Comparison of ENCODE assay signal across 10 cellular contexts in genomic region chr19:43781630-43782310, GRCh38. TPM values are rescaled to one million over a fixed set of nuclear protein-coding genes. Genes with fewer than 3 reads are reported as not detected.
DNase-seq lines count a peak whose midpoint lies in the region; ATAC-seq and TF ChIP-seq lines count a peak whose summit lies in the region.
"Had no signal": no experiment of that assay in that cellular context is flagged by ENCODE, and none has a peak within 500 bp of the region (broad histone marks: within the 10 kb centered on the region; RNA-seq: fewer than 3 reads in every experiment).

No MANE protein-coding gene starts in this region.

- H3K36me3 ChIP-seq in heart right ventricle (no peaks in the 10 kb centered on the region), breast epithelium (no peaks in the 10 kb centered on the region), stomach (no peaks in the 10 kb centered on the region)

- TF ChIP-seq POLR2A in breast epithelium (IDR thresholded peaks at IDR 0.05): no peak
- no peak for TF ChIP-seq POLR2A in stomach (IDR thresholded peaks at IDR 0.05)

- POLR2A ChIA-PET in T-cell (lab: Charles Lee): no interaction called here

- no peak overlapping the region for H3K27ac ChIP-seq in heart right ventricle
- peak overlapping the region; percentile 84 to 90 for H3K27ac ChIP-seq in breast epithelium
- H3K27ac ChIP-seq in stomach: peak overlapping the region in 3 of 5 donors; percentile 74 to 90 (median 80)
- H3K27ac ChIP-seq: psoas muscle had no signal

- peaks cover 75 to 79% (median 76%) of the 10 kb centered on the region in 3 donors for H3K4me1 Mint-ChIP-seq in T-cell

- CTCF ChIA-PET in T-cell (lab: Charles Lee): no interaction called here

- H3K27ac Mint-ChIP-seq in T-cell: peak overlapping the region; percentile 86 to 95

- no peak for TF ChIP-seq CTCF in heart right ventricle (IDR thresholded peaks at IDR 0.05)
- no peak for TF ChIP-seq CTCF in breast epithelium (IDR thresholded peaks at IDR 0.05)
- TF ChIP-seq CTCF in stomach (IDR thresholded peaks at IDR 0.05): no peak

- H3K4me1 ChIP-seq in heart right ventricle: peaks cover 0 to 56% (median 4%) of the 10 kb centered on the region in 9 donors
- peaks cover 5 to 18% of the 10 kb centered on the region in 2 donors for H3K4me1 ChIP-seq in breast epithelium
- peaks cover 34 to 84% (median 39%) of the 10 kb centered on the region in 4 donors for H3K4me1 ChIP-seq in stomach
- H3K4me1 ChIP-seq: psoas muscle had no signal

- H3K9me3 ChIP-seq in heart right ventricle (no peaks in the 10 kb centered on the region), breast epithelium (no peaks in the 10 kb centered on the region), stomach (no peaks in the 10 kb centered on the region)
- H3K9me3 ChIP-seq: psoas muscle had no signal

- ATAC-seq in heart right ventricle (no peak), T-cell (replicated peaks in 1 of 4) (no peak), HG02981 (IDR thresholded peaks at IDR 0.05; ENCODE audit: unreplicated experiment) (no peak), HG02852 (IDR thresholded peaks at IDR 0.05; ENCODE audit: unreplicated experiment) (no peak)
- ATAC-seq: psoas muscle had no signal

- H3K27me3 ChIP-seq in heart right ventricle (peaks cover 0 to 35% (median 18%) of the 10 kb centered on the region in 7 donors), breast epithelium (no peaks in the 10 kb centered on the region), stomach (peaks cover 0 to 54% (median 0%) of the 10 kb centered on the region in 3 donors)

- WGBS in heart right ventricle, 2 donors: 89 to 90% methylated on average over 14 of the region's 14 CpGs
- WGBS in stomach, 5 donors: 77 to 88% (median 83%) methylated on average over 14 of the region's 14 CpGs

- no peaks in the 10 kb centered on the region for H3K9me3 Mint-ChIP-seq in T-cell

- no peak for TF ChIP-seq EP300 in stomach (IDR thresholded peaks at IDR 0.05)

- peak; percentile 2 for DNase-seq in cardiac septum (ENCODE audit: low spot score)
- no peak for DNase-seq in heart right ventricle
- DNase-seq in T-cell: no peak
- no peak for DNase-seq in breast epithelium (ENCODE audit: low spot score in 2 of 2)
- no peak for DNase-seq in stomach
- DNase-seq in DMS153 (lab: John Stamatoyannopoulos, UW): no peak
- DNase-seq: NCI-H1930, psoas muscle had no signal

- H3K27me3 Mint-ChIP-seq in T-cell: no peaks in the 10 kb centered on the region

- H3K4me3 ChIP-seq in heart right ventricle (no peak overlapping the region), breast epithelium (no peak overlapping the region), stomach (no peak overlapping the region)
- H3K4me3 ChIP-seq: psoas muscle had no signal

- intact Hi-C loops in cardiac septum (cut with DNase I): loop anchor here (10.0 kb wide), 2 partner anchors 107 to 247 kb away; partner anchors contain the start of genes PLAUR and ZNF575
- intact Hi-C loops in heart right ventricle (cut with DNase I): loop anchor here in 5 of 10 donors (2.0 to 10.0 kb wide), 5 partner anchors 34 to 237 kb away; partner anchors contain the start of gene PLAUR (in 1 of the 5)
- intact Hi-C loops in breast epithelium (cut with DNase I; ENCODE audit: low total_unique reads): no loop called here
- intact Hi-C loops in stomach (cut with DNase I; ENCODE audit: low total_unique reads): loop anchor here (5.0 kb wide), 1 partner anchor 34 kb away; no protein-coding TSS in a partner anchor

- H3K4me3 Mint-ChIP-seq in T-cell: peak overlapping the region; percentile 73 to 83 (median 82)

- H3K36me3 Mint-ChIP-seq in T-cell: no peaks in the 10 kb centered on the region

RNA-seq across cellular contexts. Expression of gene KCNN4, which starts 1.0 kb away (rescaled TPM):
- total RNA-seq in cardiac septum (0.43 TPM), heart right ventricle (1 to 10 TPM in 3 of 10 donors, under 1 TPM in 7; 0.34 to 1.6 (median 0.69) TPM), T-cell (10 to 100 TPM; 21.9 to 90.1 (median 37.6) TPM), breast epithelium (10 to 100 TPM in 2 of 3 donors, 1 to 10 TPM in 1; 1.9 to 61.9 (median 28.2) TPM), stomach (100 to 1,000 TPM in 1 of 5 donors, 10 to 100 TPM in 3, 1 to 10 TPM in 1; 3.1 to 222 (median 32.7) TPM)
- polyA plus RNA-seq in heart right ventricle (1 to 10 TPM; 1.2 to 1.4 TPM), stomach (10 to 100 TPM in 1 of 3 donors, 1 to 10 TPM in 2; 7.6 to 22.4 (median 8.6) TPM)

RNA-seq across cellular contexts. Expression of gene LYPD5, which starts 20.5 kb away (rescaled TPM):
- 1.3 TPM for total RNA-seq in cardiac septum
- total RNA-seq in heart right ventricle: 1 to 10 TPM in 5 of 10 donors, under 1 TPM in 5; 0.24 to 5.3 (median 0.90) TPM
- 1 to 10 TPM in 1 of 2 donors, under 1 TPM in 1; 0.37 to 1.2 TPM for polyA plus RNA-seq in heart right ventricle
- total RNA-seq in T-cell: under 1 TPM in 4 of 5 donors, not detected in 1; 0.20 to 0.70 (median 0.58) TPM
- 1 to 10 TPM in 2 of 3 donors, under 1 TPM in 1; 0.48 to 7.2 (median 6.2) TPM for total RNA-seq in breast epithelium
- total RNA-seq in stomach: under 1 TPM in 1 of 5 donors, not detected in 4; 0.43 TPM
- 1 to 10 TPM in 2 of 3 donors, under 1 TPM in 1; 0.61 to 3.9 (median 2.6) TPM for polyA plus RNA-seq in stomach

RNA-seq across cellular contexts. Expression of gene SMG9, which starts 27.0 kb away (rescaled TPM):
- total RNA-seq in cardiac septum (17.2 TPM), heart right ventricle (10 to 100 TPM in 9 of 10 donors, 1 to 10 TPM in 1; 10.0 to 19.4 (median 13.3) TPM), T-cell (10 to 100 TPM; 50.3 to 64.3 (median 56.8) TPM), breast epithelium (10 to 100 TPM; 10.6 to 29.9 (median 20.6) TPM), stomach (10 to 100 TPM in 3 of 5 donors, 1 to 10 TPM in 2; 3.5 to 59.4 (median 11.3) TPM)
- polyA plus RNA-seq in heart right ventricle (10 to 100 TPM; 20.3 to 30.4 TPM), stomach (10 to 100 TPM; 11.8 to 27.9 (median 22.1) TPM)

RNA-seq across cellular contexts. Expression of gene ZNF283, which starts 45.4 kb away (rescaled TPM):
- total RNA-seq in cardiac septum (15.2 TPM), heart right ventricle (10 to 100 TPM in 9 of 10 donors, 1 to 10 TPM in 1; 7.5 to 16.9 (median 12.1) TPM), T-cell (10 to 100 TPM in 3 of 5 donors, 1 to 10 TPM in 2; 5.4 to 19.0 (median 12.7) TPM), breast epithelium (10 to 100 TPM in 2 of 3 donors, 1 to 10 TPM in 1; 6.9 to 19.6 (median 13.8) TPM), stomach (10 to 100 TPM in 2 of 5 donors, 1 to 10 TPM in 2, not detected in 1; 4.2 to 46.6 (median 7.8) TPM)
- polyA plus RNA-seq in heart right ventricle (1 to 10 TPM; 1.7 to 6.7 TPM), stomach (1 to 10 TPM in 2 of 3 donors, under 1 TPM in 1; 0.61 to 2.2 (median 1.3) TPM)

Comparison
In these comparisons a context has a peak if more than half of its experiments do, and no peak if none do; other contexts are left out.
1. H3K27ac ChIP-seq: peak in breast epithelium (2 of 2) and stomach (3 of 5); none in heart right ventricle (0 of 10).